Comparison of ENCODE assay signal across 9 cellular contexts in the genomic region with DNA sequence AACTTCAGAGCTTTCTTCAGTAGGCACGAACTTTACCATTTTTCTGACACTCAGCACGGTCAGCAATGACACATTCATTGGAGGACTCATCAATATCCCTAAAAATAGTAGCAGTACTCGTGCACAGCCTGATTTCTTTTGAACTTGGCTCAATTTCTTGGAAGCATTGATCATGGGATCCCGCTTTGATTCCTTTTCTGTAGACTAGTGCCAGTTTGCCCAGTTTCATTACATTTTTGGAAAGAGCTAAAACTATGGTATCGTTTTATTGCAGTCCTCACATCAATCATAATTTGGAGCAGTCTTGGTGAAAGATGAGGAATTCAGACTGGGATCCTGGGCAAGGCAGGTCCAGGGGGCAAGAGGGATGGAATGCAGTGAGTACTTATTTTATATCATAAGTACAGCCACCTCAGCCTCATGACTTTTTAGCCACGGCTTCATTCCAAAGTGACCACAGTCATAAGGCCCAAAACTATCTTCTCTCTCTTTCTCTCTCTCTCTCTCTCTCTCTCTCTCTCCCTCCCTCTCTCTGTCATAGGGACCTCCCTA.
DNase-seq lines count a peak whose midpoint lies in the region; ATAC-seq and TF ChIP-seq lines count a peak whose summit lies in the region.
"Had no signal": no experiment of that assay in that cellular context is flagged by ENCODE, and none has a peak within 500 bp of the region (broad histone marks: within the 10 kb centered on the region; RNA-seq: fewer than 3 reads in every experiment).

No MANE protein-coding gene starts in this region.

- no peak for DNase-seq in left ventricle myocardium inferior
- no peak for DNase-seq in Right ventricle myocardium inferior (ENCODE audit: missing footprints)
- DNase-seq in chondrocyte (ENCODE audit: low spot score): no peak
- peak in 1 of 2 donors; percentile 8 for DNase-seq in uterus
- no peak for DNase-seq in effector CD4-positive, alpha-beta T cell
- DNase-seq in NCI-H187 (lab: John Stamatoyannopoulos, UW): no peak

- peaks cover 2% of the 10 kb centered on the region for H3K9me3 Mint-ChIP-seq in chondrocyte (ENCODE audit: low read depth)

- peaks cover 6% of the 10 kb centered on the region for H3K36me3 Mint-ChIP-seq in chondrocyte (ENCODE audit: low read depth)

- H3K4me1 Mint-ChIP-seq in chondrocyte (ENCODE audit: low read depth): peaks cover 69% of the 10 kb centered on the region

- H3K36me3 ChIP-seq in left ventricle myocardium inferior (no peaks in the 10 kb centered on the region), muscle layer of colon (ENCODE audit: insufficient read depth, low read length) (no peaks in the 10 kb centered on the region), uterus (no peaks in the 10 kb centered on the region)

- H3K4me3 Mint-ChIP-seq in chondrocyte (ENCODE audit: unreplicated experiment): no peak overlapping the region

- no peak for TF ChIP-seq POLR2A in uterus (IDR thresholded peaks at IDR 0.05)

- no peaks in the 10 kb centered on the region for H3K27me3 Mint-ChIP-seq in chondrocyte (ENCODE audit: low read depth)

- H3K27me3 ChIP-seq in left ventricle myocardium inferior (ENCODE audit: low read depth) (no peaks in the 10 kb centered on the region), muscle layer of colon (ENCODE audit: control insufficient read depth in 1 of 2, insufficient read depth in 2 of 2, low read length in 2 of 2) (no peaks in the 10 kb centered on the region), uterus (no peaks in the 10 kb centered on the region)

- no peak overlapping the region for H3K9ac ChIP-seq in muscle layer of colon (ENCODE audit: low read length)

- TF ChIP-seq CTCF in left ventricle myocardium inferior (IDR thresholded peaks at IDR 0.05; ENCODE audit: borderline replicate concordance): no peak
- TF ChIP-seq CTCF in chondrocyte (IDR thresholded peaks at IDR 0.05): no peak
- TF ChIP-seq CTCF in uterus (IDR thresholded peaks at IDR 0.05): no peak

- H3K9me3 ChIP-seq in left ventricle myocardium inferior (replicated peaks) (peaks cover under 1% of the 10 kb centered on the region), muscle layer of colon (ENCODE audit: low read length) (no peaks in the 10 kb centered on the region), uterus (no peaks in the 10 kb centered on the region)

- ATAC-seq in Right ventricle myocardium inferior (no peak), GM18861 (IDR thresholded peaks at IDR 0.05; ENCODE audit: unreplicated experiment) (no peak)

- H3K4me3 ChIP-seq in left ventricle myocardium inferior (no peak overlapping the region), muscle layer of colon (ENCODE audit: low read depth in 1 of 2, low read length in 2 of 2) (no peak overlapping the region), uterus (no peak overlapping the region)
- H3K4me3 ChIP-seq: lung had no signal

- peak overlapping the region; percentile 98 for H3K27ac Mint-ChIP-seq in chondrocyte (ENCODE audit: unreplicated experiment)

- H3K27ac ChIP-seq in left ventricle myocardium inferior (replicated peaks) (peak overlapping the region; percentile 85), muscle layer of colon (ENCODE audit: low read depth, low read length) (peak overlapping the region; percentile 4), uterus (peak overlapping the region; percentile 73 to 89)

- intact Hi-C loops in left ventricle myocardium inferior (cut with micrococcal nuclease) (no loop called here), Right ventricle myocardium inferior (cut with DNase I) (no loop called here), uterus (cut with DNase I; ENCODE audit: low total_unique reads) (no loop called here)

- peaks cover 37% of the 10 kb centered on the region for H3K4me1 ChIP-seq in left ventricle myocardium inferior
- H3K4me1 ChIP-seq in muscle layer of colon (ENCODE audit: insufficient read depth, low read length): peaks cover 19% of the 10 kb centered on the region
- H3K4me1 ChIP-seq in uterus: peaks cover 0 to 3% of the 10 kb centered on the region in 2 donors

Comparison
In these comparisons a context has a peak if more than half of its experiments do, and no peak if none do; other contexts are left out.
1. H3K27ac ChIP-seq: peak in every context shown above with its lines; median percentile 85 in left ventricle myocardium inferior; 81 in uterus; 4 in muscle layer of colon.